Comparison of ENCODE assay signal across 35 cellular contexts in the genomic region with DNA sequence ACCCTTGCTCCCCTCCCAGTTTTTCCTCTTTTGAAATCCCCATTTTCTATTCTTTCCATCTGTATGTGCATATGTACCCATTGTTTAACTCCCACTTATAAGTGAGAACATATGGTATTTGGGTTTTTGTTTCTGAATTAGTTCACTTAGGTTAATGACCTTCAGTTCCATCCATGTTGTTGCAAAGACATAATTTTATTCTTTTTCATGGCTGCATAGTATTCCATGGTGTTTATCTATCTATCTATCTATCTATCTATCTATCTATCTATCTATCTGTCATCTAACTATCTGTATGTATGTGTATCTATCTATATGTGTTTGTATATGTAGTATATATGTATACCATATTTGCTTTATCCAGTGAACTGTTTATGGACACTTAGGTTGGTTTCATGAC.
DNase-seq lines count a peak whose midpoint lies in the region; ATAC-seq, FAIRE-seq and TF ChIP-seq lines count a peak whose summit lies in the region.
"Had no signal": no experiment of that assay in that cellular context is flagged by ENCODE, and none has a peak within 500 bp of the region (broad histone marks: within the 10 kb centered on the region; RNA-seq: fewer than 3 reads in every experiment).

No MANE protein-coding gene starts in this region.

- H3K9me1 ChIP-seq in K562 (ENCODE audit: control insufficient read depth, insufficient read depth, low read length): no peaks in the 10 kb centered on the region

- TF ChIP-seq EP300 in K562 (IDR thresholded peaks at IDR 0.05; ENCODE audit: low read length): no peak
- no peak for TF ChIP-seq EP300 in H1 (IDR thresholded peaks at IDR 0.05; ENCODE audit: borderline replicate concordance in 1 of 2, low read depth in 2 of 2, low read length in 2 of 2)

- no peak overlapping the region for H2BK120ac ChIP-seq in H1 (replicated peaks; ENCODE audit: low read depth, low read length)

- no peak for ATAC-seq in K562
- ATAC-seq in heart right ventricle: no peak
- no peak for ATAC-seq in Right ventricle myocardium superior (ENCODE audit: poor library complexity)
- ATAC-seq: A549; CD8-positive, alpha-beta T cell had no signal

- no peaks in the 10 kb centered on the region for H3K27me3 ChIP-seq in K562 (ENCODE audit: control insufficient read depth in 2 of 2, insufficient read depth in 2 of 2, low read length in 2 of 2)
- no peaks in the 10 kb centered on the region for H3K27me3 ChIP-seq in H1 (replicated peaks in 1 of 4; ENCODE audit: control insufficient read depth in 3 of 4, extremely low read depth in 1 of 4, insufficient read depth in 3 of 4, low read length in 3 of 4)
- no peaks in the 10 kb centered on the region for H3K27me3 ChIP-seq in heart right ventricle
- H3K27me3 ChIP-seq: BE2C; BLaER1; BLaER1 treated with 17β-estradiol and CSF1 and Interleukin-3, amounts not matched to agents 10 nM and 100 nM had no signal

- DNase-seq in K562 (ENCODE audit: extremely low read depth in 1 of 4, low spot score in 3 of 4) (no peak), H1 (ENCODE audit: low read depth in 1 of 2, low spot score in 2 of 2) (no peak), T-helper 9 cell (no peak), NCI-H2196 treated with DMSO at 0.1 percent for 48 hours (lab: John Stamatoyannopoulos, UW; ENCODE audit: unreplicated experiment) (no peak), heart right ventricle (no peak), Right ventricle myocardium superior (no peak)
- DNase-seq: 8988T; ACHN; AML-193; BE2C; C1 segment of cervical spinal cord; Caco-2; Calu3; CD4-positive, alpha-beta memory T cell; CD4-positive, alpha-beta T cell; CD4-positive, CD25-positive, alpha-beta regulatory T cell; CD8-positive, alpha-beta memory T cell; CD8-positive, alpha-beta T cell; COR-L47; DMS 273 treated with DMSO at 0.1 percent for 48 hours; DMS153; DMS53; DMS79; DMS79 treated with DMSO at 0.1 percent for 48 hours; DND-41; EL had no signal

- no peak overlapping the region for H3K56ac ChIP-seq in H1 (replicated peaks; ENCODE audit: insufficient read length, low read depth, low read length)

- H3K4me2 ChIP-seq in K562 (ENCODE audit: insufficient read depth, low read length): no peak overlapping the region
- H3K4me2 ChIP-seq in H1 (ENCODE audit: insufficient read depth in 1 of 2, low read depth in 2 of 2, low read length in 2 of 2): no peak overlapping the region
- H3K4me2 ChIP-seq: A549; BLaER1; BLaER1 treated with 17β-estradiol and CSF1 and Interleukin-3, amounts not matched to agents 10 nM and 100 nM had no signal

- H3K36me3 ChIP-seq in HEK293 (ENCODE audit: control insufficient read depth in 2 of 2, insufficient read depth in 1 of 2, low read length in 2 of 2) (no peaks in the 10 kb centered on the region), K562 (ENCODE audit: control insufficient read depth, insufficient read depth, low read length) (no peaks in the 10 kb centered on the region), H1 (ENCODE audit: control insufficient read depth in 2 of 4, insufficient read depth in 4 of 4, low read length in 3 of 4) (no peaks in the 10 kb centered on the region), heart right ventricle (no peaks in the 10 kb centered on the region)
- H3K36me3 ChIP-seq: BE2C; BLaER1; BLaER1 treated with 17β-estradiol and CSF1 and Interleukin-3, amounts not matched to agents 10 nM and 100 nM had no signal

- H3K9ac ChIP-seq in K562 (ENCODE audit: insufficient read depth in 1 of 2, low read depth in 2 of 2, low read length in 2 of 2): no peak overlapping the region
- no peak overlapping the region for H3K9ac ChIP-seq in H1 (replicated peaks in 1 of 4; ENCODE audit: extremely low read depth in 1 of 4, low read depth in 3 of 4, low read length in 3 of 4)
- H3K9ac ChIP-seq: BLaER1; BLaER1 treated with 17β-estradiol and CSF1 and Interleukin-3, amounts not matched to agents 10 nM and 100 nM had no signal

- H3K27ac ChIP-seq in HEK293 (ENCODE audit: extremely low read depth, low read depth, low read length) (no peak overlapping the region), K562 (ENCODE audit: extremely low read depth, low read depth, low read length) (no peak overlapping the region), H1 (ENCODE audit: low read depth, low read length) (no peak overlapping the region), heart right ventricle (no peak overlapping the region)
- H3K27ac ChIP-seq: 22Rv1; A549; BLaER1; BLaER1 treated with 17β-estradiol and CSF1 and Interleukin-3, amounts not matched to agents 10 nM and 100 nM; C4-2B had no signal

- H3K4me1 ChIP-seq in HEK293 (ENCODE audit: control insufficient read depth, insufficient read depth, low read length) (no peaks in the 10 kb centered on the region), K562 (replicated peaks in 1 of 2; ENCODE audit: control insufficient read depth in 2 of 2, insufficient read depth in 2 of 2, low read length in 2 of 2) (no peaks in the 10 kb centered on the region), H1 (replicated peaks in 1 of 4; ENCODE audit: control insufficient read depth in 3 of 4, insufficient read depth in 4 of 4, low read length in 3 of 4) (no peaks in the 10 kb centered on the region), heart right ventricle (no peaks in the 10 kb centered on the region)
- H3K4me1 ChIP-seq: A549, BLaER1, Caco-2 had no signal

- in situ Hi-C loops in K562 (cut with MboI): no loop called here

- intact Hi-C loops in K562 (cut with micrococcal nuclease) (no loop called here), heart right ventricle (cut with DNase I) (no loop called here), Right ventricle myocardium superior (cut with DNase I) (no loop called here)

- BruUV-seq in K562 (replicated peaks; lab: Mats Ljungman, UMichigan): no TSS peak

- no peak overlapping the region for H3K18ac ChIP-seq in H1 (ENCODE audit: extremely low read depth, low read length)

- H2BK15ac ChIP-seq in H1 (ENCODE audit: low read length): no peak overlapping the region

- H2AFZ ChIP-seq in K562 (ENCODE audit: low read depth, low read length): no peak overlapping the region
- H2AFZ ChIP-seq in H1 (ENCODE audit: low read length): no peak overlapping the region

- H2BK12ac ChIP-seq in H1 (ENCODE audit: low read depth, low read length): no peak overlapping the region

- no peak overlapping the region for H3K23ac ChIP-seq in H1 (ENCODE audit: insufficient read length)

- CTCF ChIA-PET in HEK293 (lab: Yijun Ruan, JAX): no interaction called here
- CTCF ChIA-PET in K562 (lab: Yijun Ruan, JAX; ENCODE audit: low intra/inter-chr PET ratio): no interaction called here
- CTCF ChIA-PET in H1 (lab: Charles Lee; ENCODE audit: partially characterized antibody): interaction anchor here (0.6 kb wide), 1 partner anchor 28 kb away, joined by 5 read pairs; no protein-coding TSS in a partner anchor

- TF ChIP-seq RAD21 in K562 (CRISPR knock-in tag; conservative IDR thresholded peaks at IDR 0.05 in 1 of 2, IDR thresholded peaks at IDR 0.05 in 1 of 2): no peak
- TF ChIP-seq RAD21 in H1 (IDR thresholded peaks at IDR 0.05 in 1 of 2, conservative IDR thresholded peaks at IDR 0.05 in 1 of 2; ENCODE audit: low read depth in 2 of 2, low read length in 2 of 2): no peak

- no peaks in the 10 kb centered on the region for H3K79me2 ChIP-seq in K562 (ENCODE audit: control insufficient read depth, insufficient read depth, low read length)
- no peaks in the 10 kb centered on the region for H3K79me2 ChIP-seq in H1 (ENCODE audit: control insufficient read depth in 1 of 2, insufficient read depth in 2 of 2, low read length in 2 of 2)

- POLR2A ChIA-PET in HEK293 (lab: Yijun Ruan, JAX): no interaction called here
- POLR2A ChIA-PET in K562 (lab: Yijun Ruan, JAX): no interaction called here
- POLR2A ChIA-PET in H1 (lab: Charles Lee; ENCODE audit: partially characterized antibody): no interaction called here

- H4K20me1 ChIP-seq in K562 (replicated peaks; ENCODE audit: control insufficient read depth, insufficient read depth, low read length) (no peaks in the 10 kb centered on the region), H1 (replicated peaks in 1 of 2; ENCODE audit: control insufficient read depth in 1 of 2, insufficient read depth in 2 of 2, low read length in 2 of 2) (no peaks in the 10 kb centered on the region)
- H4K20me1 ChIP-seq: BLaER1; BLaER1 treated with 17β-estradiol and CSF1 and Interleukin-3, amounts not matched to agents 10 nM and 100 nM had no signal

- H3K9me3 ChIP-seq in HEK293 (ENCODE audit: control insufficient read depth, insufficient read depth, low read depth, low read length): no peaks in the 10 kb centered on the region
- H3K9me3 ChIP-seq in K562 (replicated peaks; ENCODE audit: control insufficient read depth, insufficient read depth, low read depth, low read length): no peaks in the 10 kb centered on the region
- H3K9me3 ChIP-seq in H1 (ENCODE audit: insufficient read depth in 2 of 2, low read depth in 1 of 2, low read length in 1 of 2): no peaks in the 10 kb centered on the region
- peaks cover 0 to 8% (median 0%) of the 10 kb centered on the region in 11 donors for H3K9me3 ChIP-seq in heart right ventricle
- H3K9me3 ChIP-seq: A549; BE2C; BLaER1; BLaER1 treated with 17β-estradiol and CSF1 and Interleukin-3, amounts not matched to agents 10 nM and 100 nM; Caco-2 had no signal

- no peak overlapping the region for H4K5ac ChIP-seq in H1 (ENCODE audit: insufficient read length, low read depth, low read length)

- no peak overlapping the region for H3K14ac ChIP-seq in H1 (ENCODE audit: insufficient read length)

- no peak overlapping the region for H2AK5ac ChIP-seq in H1 (ENCODE audit: low read depth, low read length)

- H3K79me1 ChIP-seq in H1 (ENCODE audit: low read depth, low read length): no peaks in the 10 kb centered on the region

- no peak for TF ChIP-seq POLR2A in K562 (conservative IDR thresholded peaks at IDR 0.05)
- no peak for TF ChIP-seq POLR2A in H1 (IDR thresholded peaks at IDR 0.05; ENCODE audit: control extremely low read depth in 1 of 2, low read depth in 2 of 2, low read length in 2 of 2)

- no peak for FAIRE-seq in K562 (lab: Jason Lieb, UNC)
- FAIRE-seq in colon (lab: Jason Lieb, UNC): peak; percentile 14
- FAIRE-seq in H1 (lab: Jason Lieb, UNC): no peak
- FAIRE-seq: A204.1, A549, D721Med had no signal

- H3K4ac ChIP-seq in H1 (replicated peaks; ENCODE audit: insufficient read length, low read depth, low read length): no peak overlapping the region

- no peak overlapping the region for H4K8ac ChIP-seq in H1 (ENCODE audit: extremely low read depth, insufficient read depth, low read length)

- no peak overlapping the region for H2BK20ac ChIP-seq in H1 (ENCODE audit: low read length)

- no peak for TF ChIP-seq CTCF in HEK293 (tag by site-specific recombination; IDR thresholded peaks at IDR 0.05)
- no peak for TF ChIP-seq CTCF in K562 (IDR thresholded peaks at IDR 0.05 in 2 of 3, conservative IDR thresholded peaks at IDR 0.05 in 1 of 3; ENCODE audit: insufficient read depth in 2 of 3, low read depth in 1 of 3, low read length in 3 of 3)
- TF ChIP-seq CTCF in H1 (IDR thresholded peaks at IDR 0.05; ENCODE audit: control extremely low read depth in 1 of 3, insufficient read depth in 1 of 3, low read depth in 1 of 3, low read length in 3 of 3): no peak
- no peak for TF ChIP-seq CTCF in heart right ventricle (IDR thresholded peaks at IDR 0.05)

- H3K23me2 ChIP-seq in H1 (ENCODE audit: low read depth, low read length): no peaks in the 10 kb centered on the region

- H4K91ac ChIP-seq in H1 (replicated peaks; ENCODE audit: insufficient read length, low read length): no peak overlapping the region

- no peak overlapping the region for H2BK5ac ChIP-seq in H1 (ENCODE audit: low read depth, low read length)

- H3K4me3 ChIP-seq in HEK293 (ENCODE audit: low read depth, low read length) (no peak overlapping the region), K562 (no peak overlapping the region), H1 (ENCODE audit: extremely low read depth in 1 of 4, insufficient read depth in 2 of 4, low read depth in 3 of 4, low read length in 4 of 4) (no peak overlapping the region), heart right ventricle (no peak overlapping the region)
- H3K4me3 ChIP-seq: A549; BLaER1; BLaER1 treated with 17β-estradiol and CSF1 and Interleukin-3, amounts not matched to agents 10 nM and 100 nM had no signal
